In genomic region chr13:51825681-51826254, GRCh38 we compare ENCODE assay signal across 17 cellular contexts. TPM values are rescaled to one million over a fixed set of nuclear protein-coding genes. Genes with fewer than 3 reads are reported as not detected.
DNase-seq lines count a peak whose midpoint lies in the region; ATAC-seq and TF ChIP-seq lines count a peak whose summit lies in the region.
"Had no signal": no experiment of that assay in that cellular context is flagged by ENCODE, and none has a peak within 500 bp of the region (broad histone marks: within the 10 kb centered on the region; RNA-seq: fewer than 3 reads in every experiment).

No MANE protein-coding gene starts in this region.

- H3K9me3 Mint-ChIP-seq in immature natural killer cell = no peaks in the 10 kb centered on the region
- H3K9me3 Mint-ChIP-seq: H9; stimulated activated memory B cell treated with anti-CD40 and anti-IgM and Interleukin-4, amounts not matched to agents 10 μg/mL and 1 μg/mL and 100 μg/mL, for 72 hours had no signal

- H3K9me3 ChIP-seq in heart left ventricle (no peaks in the 10 kb centered on the region), Peyer's patch (no peaks in the 10 kb centered on the region), upper lobe of right lung (no peaks in the 10 kb centered on the region), PC-3 (ENCODE audit: low read length) (no peaks in the 10 kb centered on the region)
- H3K9me3 ChIP-seq: psoas muscle had no signal

- peaks cover 59 to 61% of the 10 kb centered on the region in 2 donors for H3K4me1 Mint-ChIP-seq in immature natural killer cell

- no TSS peak for BruUV-seq in PC-3 (replicated peaks; lab: Mats Ljungman, UMichigan)

- ATAC-seq in heart left ventricle (no peak), Right ventricle myocardium superior (ENCODE audit: poor library complexity) (no peak), upper lobe of right lung (no peak), PC-3 (no peak)
- ATAC-seq: stimulated activated memory B cell treated with anti-CD40 and anti-IgM and Interleukin-4, amounts not matched to agents 10 μg/mL and 1 μg/mL and 100 μg/mL, for 72 hours had no signal

- no peaks in the 10 kb centered on the region for H3K9me2 ChIP-seq in PC-3 (replicated peaks; ENCODE audit: low read length)

- intact Hi-C loops in heart left ventricle (cut with DNase I) (no loop called here), Right ventricle myocardium superior (cut with DNase I) (no loop called here), upper lobe of right lung (cut with DNase I) (no loop called here), PC-3 (cut with micrococcal nuclease) (no loop called here)

- H3K79me2 ChIP-seq in PC-3 (ENCODE audit: low read length) = no peaks in the 10 kb centered on the region

- peak overlapping the region; percentile 55 to 89 (median 75) for H3K27ac Mint-ChIP-seq in immature natural killer cell
- H3K27ac Mint-ChIP-seq: H9; stimulated activated memory B cell treated with anti-CD40 and anti-IgM and Interleukin-4, amounts not matched to agents 10 μg/mL and 1 μg/mL and 100 μg/mL, for 72 hours had no signal

- H2AFZ ChIP-seq in PC-3 (ENCODE audit: low read length) = no peak overlapping the region

- no peaks in the 10 kb centered on the region for H4K20me1 ChIP-seq in PC-3 (ENCODE audit: low read length)

- H3K36me3 Mint-ChIP-seq in immature natural killer cell = no peaks in the 10 kb centered on the region
- H3K36me3 Mint-ChIP-seq: stimulated activated memory B cell treated with anti-CD40 and anti-IgM and Interleukin-4, amounts not matched to agents 10 μg/mL and 1 μg/mL and 100 μg/mL, for 72 hours had no signal

- H3K4me3 ChIP-seq in heart left ventricle (peak overlapping the region in 1 of 12 donors; percentile 8), Peyer's patch (no peak overlapping the region), upper lobe of right lung (no peak overlapping the region), PC-3 (ENCODE audit: low read length) (no peak overlapping the region)
- H3K4me3 ChIP-seq: psoas muscle had no signal

- H3K4me2 ChIP-seq in PC-3 (ENCODE audit: low read length) = no peak overlapping the region

- H3K4me3 Mint-ChIP-seq in immature natural killer cell = peak overlapping the region in 4 of 5 donors; percentile 42 to 73 (median 58)
- H3K4me3 Mint-ChIP-seq: H9; stimulated activated memory B cell treated with anti-CD40 and anti-IgM and Interleukin-4, amounts not matched to agents 10 μg/mL and 1 μg/mL and 100 μg/mL, for 72 hours had no signal

- DNase-seq in heart left ventricle (no peak), Right ventricle myocardium superior (no peak), Peyer's patch (no peak), immature natural killer cell (no peak), upper lobe of right lung (no peak), SK-N-DZ (ENCODE audit: low spot score) (no peak), DMS53 treated with DMSO at 0.1 percent for 48 hours (lab: John Stamatoyannopoulos, UW; ENCODE audit: unreplicated experiment) (no peak), PC-3 (no peak)
- DNase-seq: activated gamma-delta T cell; H9; NCI-H1092; NCI-H2227 treated with DMSO at 0.1 percent for 48 hours; psoas muscle; stimulated activated CD4-positive, alpha-beta T cell treated with anti-CD3 and anti-CD28 coated beads, Interleukin-2, amount 100 ng/mL, for 24 hours had no signal

- no peaks in the 10 kb centered on the region for H3K36me3 ChIP-seq in heart left ventricle
- H3K36me3 ChIP-seq in Peyer's patch = no peaks in the 10 kb centered on the region
- H3K36me3 ChIP-seq in upper lobe of right lung = no peaks in the 10 kb centered on the region
- H3K36me3 ChIP-seq in PC-3 (ENCODE audit: low read depth, low read length) = no peaks in the 10 kb centered on the region

- TF ChIP-seq CTCF in heart left ventricle (IDR thresholded peaks at IDR 0.05) (no peak), Peyer's patch (IDR thresholded peaks at IDR 0.05) (no peak), upper lobe of right lung (IDR thresholded peaks at IDR 0.05) (no peak), PC-3 (conservative IDR thresholded peaks at IDR 0.05; ENCODE audit: low read depth, low read length) (no peak)

- POLR2A ChIA-PET in PC-3 (lab: Charles Lee; ENCODE audit: unreplicated experiment) = no interaction called here

- TF ChIP-seq POLR2A in heart left ventricle (IDR thresholded peaks at IDR 0.05) (no peak), Peyer's patch (IDR thresholded peaks at IDR 0.05) (no peak)

- H3K27ac ChIP-seq in heart left ventricle = peak overlapping the region in 11 of 12 donors; percentile 52 to 83 (median 67)
- peak overlapping the region; percentile 34 to 71 (median 44) for H3K27ac ChIP-seq in Peyer's patch
- peak overlapping the region; percentile 36 for H3K27ac ChIP-seq in upper lobe of right lung
- H3K27ac ChIP-seq in PC-3 (ENCODE audit: low read length) = no peak overlapping the region
- H3K27ac ChIP-seq: psoas muscle had no signal

- no peaks in the 10 kb centered on the region for H3F3A ChIP-seq in PC-3 (ENCODE audit: low read length, unreplicated experiment)

- H3K27me3 Mint-ChIP-seq in immature natural killer cell (ENCODE audit: low read depth in 3 of 3) = peaks cover 2 to 6% (median 4%) of the 10 kb centered on the region in 3 donors
- H3K27me3 Mint-ChIP-seq: stimulated activated memory B cell treated with anti-CD40 and anti-IgM and Interleukin-4, amounts not matched to agents 10 μg/mL and 1 μg/mL and 100 μg/mL, for 72 hours had no signal

- H3K27me3 ChIP-seq in heart left ventricle (no peaks in the 10 kb centered on the region), Peyer's patch (no peaks in the 10 kb centered on the region), upper lobe of right lung (no peaks in the 10 kb centered on the region), PC-3 (ENCODE audit: low read length) (peaks cover 17% of the 10 kb centered on the region; the same call in 1 of the 2 replicates)

- CTCF ChIA-PET in PC-3 (lab: Charles Lee) = no interaction called here

- peaks cover 3 to 72% (median 40%) of the 10 kb centered on the region in 12 donors for H3K4me1 ChIP-seq in heart left ventricle
- peaks cover 0 to 21% (median 5%) of the 10 kb centered on the region in 4 donors for H3K4me1 ChIP-seq in Peyer's patch
- H3K4me1 ChIP-seq in upper lobe of right lung = peaks cover 32% of the 10 kb centered on the region
- no peaks in the 10 kb centered on the region for H3K4me1 ChIP-seq in PC-3 (ENCODE audit: insufficient read depth, low read length)

- H3K9ac ChIP-seq in PC-3 (ENCODE audit: low read length) = no peak overlapping the region

- 80 to 84% (median 80%) methylated on average over 10 of the region's 10 CpGs for WGBS in heart left ventricle, 4 donors

RNA-seq across cellular contexts. Expression of gene TMEM272, which starts 19.2 kb away (rescaled TPM):
- total RNA-seq in heart left ventricle (1 to 10 TPM in 3 of 9 donors, under 1 TPM in 5, not detected in 1; 0.14 to 1.6 (median 0.45) TPM), Right ventricle myocardium superior (0.38 TPM), Peyer's patch (under 1 TPM in 2 of 4 donors, not detected in 2; 0.40 to 0.57 TPM), upper lobe of right lung (not detected), PC-3 (2014; rRNA removed) (0.06 and 0.07 TPM in 2 replicates)
- polyA plus RNA-seq in heart left ventricle (under 1 TPM; 0.21 to 0.34 TPM), immature natural killer cell (not detected)
- 0.02 and 2.5 TPM in 2 replicates for polyA plus RNA-seq in SK-N-DZ (2014; cell fraction: cytosol; rRNA removed)
- 0.42 and 0.46 TPM in 2 replicates for polyA plus RNA-seq in SK-N-DZ (2014; cell fraction: nucleus; rRNA removed)
- total RNA-seq: H9, HT1080 had no signal
- polyA plus RNA-seq: BJ had no signal

RNA-seq across cellular contexts. Expression of gene DHRS12, which starts 21.8 kb away (rescaled TPM):
- total RNA-seq in heart left ventricle (10 to 100 TPM in 7 of 9 donors, 1 to 10 TPM in 2; 4.8 to 13.1 (median 12.1) TPM), Right ventricle myocardium superior (10.4 TPM), Peyer's patch (10 to 100 TPM in 3 of 4 donors, 1 to 10 TPM in 1; 8.1 to 21.7 (median 12.5) TPM), upper lobe of right lung (14.9 TPM), PC-3 (2014; rRNA removed) (1.2 and 2.6 TPM in 2 replicates)
- polyA plus RNA-seq in heart left ventricle (10 to 100 TPM in 1 of 2 donors, 1 to 10 TPM in 1; 3.9 to 13.9 TPM), immature natural killer cell (10 to 100 TPM in 2 of 3 donors, 1 to 10 TPM in 1; 9.7 to 11.4 (median 11.3) TPM)
- polyA plus RNA-seq in SK-N-DZ (2014; cell fraction: cytosol; rRNA removed) = 5.4 and 17.8 TPM in 2 replicates
- polyA plus RNA-seq in SK-N-DZ (2014; cell fraction: nucleus; rRNA removed) = 3.5 and 4.6 TPM in 2 replicates

RNA-seq across cellular contexts. Expression of gene CCDC70, which starts 36.0 kb away (rescaled TPM):
- total RNA-seq in heart left ventricle (not detected), Right ventricle myocardium superior (not detected), Peyer's patch (not detected), upper lobe of right lung (not detected), PC-3 (2014; rRNA removed) (not detected in 2 replicates)
- polyA plus RNA-seq in heart left ventricle (not detected), immature natural killer cell (not detected)
- not detected in 2 replicates for polyA plus RNA-seq in SK-N-DZ (2014; cell fraction: cytosol; rRNA removed)
- polyA plus RNA-seq in SK-N-DZ (2014; cell fraction: nucleus; rRNA removed) = not detected in 2 replicates
- total RNA-seq: H9, HT1080, psoas muscle had no signal
- polyA plus RNA-seq: BJ, psoas muscle had no signal
